15 cellular contexts compared by ENCODE assay signal in genomic region chr1:228014235-228014930, GRCh38. TPM values are rescaled to one million over a fixed set of nuclear protein-coding genes. Genes with fewer than 3 reads are reported as not detected.
DNase-seq lines count a peak whose midpoint lies in the region; ATAC-seq, FAIRE-seq and TF ChIP-seq lines count a peak whose summit lies in the region.
"Had no signal": no experiment of that assay in that cellular context is flagged by ENCODE, and none has a peak within 500 bp of the region (broad histone marks: within the 10 kb centered on the region; RNA-seq: fewer than 3 reads in every experiment).

No MANE protein-coding gene starts in this region.

- H3K4me2 ChIP-seq in keratinocyte (ENCODE audit: control insufficient read depth, extremely low read depth, insufficient read depth, low read depth, low read length) = peak overlapping the region; percentile 66

- H3K79me2 ChIP-seq in keratinocyte (ENCODE audit: control insufficient read depth, insufficient read depth, low read length) = no peaks in the 10 kb centered on the region

- intact Hi-C loops in cardiac septum (cut with DNase I) (no loop called here), Right ventricle myocardium inferior (cut with DNase I) (no loop called here)

- no peak for TF ChIP-seq CTCF in keratinocyte (optimal IDR thresholded peaks at IDR 0.05 in 1 of 3, IDR thresholded peaks at IDR 0.05 in 1 of 3, conservative IDR thresholded peaks at IDR 0.05 in 1 of 3; ENCODE audit: extremely low read depth in 1 of 3, insufficient read depth in 2 of 3, low read length in 3 of 3)

- no peaks in the 10 kb centered on the region for H4K20me1 ChIP-seq in keratinocyte (ENCODE audit: control insufficient read depth, extremely low read depth, insufficient read depth, low read length)

- H3K36me3 ChIP-seq in keratinocyte (ENCODE audit: control insufficient read depth in 2 of 2, extremely low read depth in 1 of 2, insufficient read depth in 2 of 2, low read length in 2 of 2) = no peaks in the 10 kb centered on the region
- H3K36me3 ChIP-seq: ascending aorta, vagina had no signal

- dilution Hi-C loops in keratinocyte (cut with MboI; ENCODE audit: extremely low pct_ligation_motif_present, low sequenced_read_pairs) = no loop called here

- no peak overlapping the region for H3K4me3 ChIP-seq in keratinocyte (ENCODE audit: control insufficient read depth in 2 of 3, extremely low read depth in 1 of 3, insufficient read depth in 2 of 3, low read depth in 1 of 3, low read length in 3 of 3)
- H3K4me3 ChIP-seq: ascending aorta, GM12878, vagina had no signal

- DNase-seq in cardiac septum (ENCODE audit: low spot score) = peak; percentile 75
- no peak for DNase-seq in Right ventricle myocardium inferior (ENCODE audit: missing footprints)
- DNase-seq in astrocyte of the hippocampus (ENCODE audit: low read depth, low spot score) = peak; percentile 87
- DNase-seq in keratinocyte (ENCODE audit: low read depth, low spot score) = peak; percentile 60
- DNase-seq in activated effector memory CD4-positive, alpha-beta T cell treated with anti-CD3 and anti-CD28 coated beads, Interleukin-2, amount 50 U/mL, for 16 hours = no peak
- no peak for DNase-seq in HT-29 (ENCODE audit: low spot score)
- DNase-seq: activated CD8-positive, alpha-beta T cell treated with anti-CD3 and anti-CD28 coated beads, Interleukin-2, amount 10 ng/mL, durations not matched to agents 7 days and 5 days; CD4-positive, CD25-positive, alpha-beta regulatory T cell; NCI-H524 had no signal

- peak overlapping the region; percentile 1 for H3K9ac ChIP-seq in keratinocyte (ENCODE audit: control insufficient read depth, extremely low read depth, insufficient read depth, low read length)

- H3K27me3 ChIP-seq in keratinocyte (ENCODE audit: control insufficient read depth, extremely low read depth, insufficient read depth, low read length) = peaks cover 17% of the 10 kb centered on the region
- H3K27me3 ChIP-seq: ascending aorta, vagina had no signal

- H3K4me1 ChIP-seq in keratinocyte (ENCODE audit: control insufficient read depth, extremely low read depth, insufficient read depth, low read length) = peaks cover 32% of the 10 kb centered on the region
- H3K4me1 ChIP-seq: ascending aorta, vagina had no signal

- H3K9me3 ChIP-seq in keratinocyte (ENCODE audit: control insufficient read depth, low read depth, low read length) = no peaks in the 10 kb centered on the region
- H3K9me3 ChIP-seq: ascending aorta, vagina had no signal

- no peaks in the 10 kb centered on the region for H3K9me1 ChIP-seq in keratinocyte (ENCODE audit: control insufficient read depth, extremely low read depth, insufficient read depth, low read length)

- ATAC-seq in Right ventricle myocardium inferior (no peak), GM21723 (IDR thresholded peaks at IDR 0.05; ENCODE audit: unreplicated experiment) (no peak), GM21381 (IDR thresholded peaks at IDR 0.05; ENCODE audit: unreplicated experiment) (no peak)
- ATAC-seq: activated CD8-positive, alpha-beta T cell treated with anti-CD3 and anti-CD28 coated beads, Interleukin-2, amount 10 ng/mL, durations not matched to agents 7 days and 5 days; GM12878 had no signal

- H3K27ac ChIP-seq in keratinocyte (ENCODE audit: control insufficient read depth, insufficient read depth, low read length) = peak overlapping the region; percentile 47
- H3K27ac ChIP-seq: ascending aorta, vagina had no signal

- H2AFZ ChIP-seq in keratinocyte (ENCODE audit: control insufficient read depth, low read length) = peak overlapping the region; percentile 16

- peak; percentile 87 for FAIRE-seq in keratinocyte (lab: Jason Lieb, UNC)
- FAIRE-seq: GM12878 had no signal

RNA-seq across cellular contexts. Expression of gene WNT3A, which starts 7.6 kb away (rescaled TPM):
- not detected for total RNA-seq in cardiac septum
- total RNA-seq in Right ventricle myocardium inferior = not detected
- polyA plus RNA-seq in keratinocyte = 0.07 to 0.15 TPM (median 0.07 TPM) in 3 replicates
- not detected for polyA plus RNA-seq in keratinocyte (2011; ENCODE audit: low read depth)
- 0.02 and 0.16 TPM in 2 replicates for polyA plus RNA-seq in keratinocyte (2011; cell fraction: cytosol; rRNA removed)
- polyA plus RNA-seq in keratinocyte (2011; cell fraction: nucleus; rRNA removed) = 0.19 and 0.35 TPM in 2 replicates
- polyA plus RNA-seq in keratinocyte (2012; ENCODE audit: low replicate concordance) = 0.08 TPM in 1 of 2 replicates, not detected in the other
- 0.06 to 0.13 TPM in 2 of 3 replicates, not detected in the other for polyA minus RNA-seq in keratinocyte
- polyA minus RNA-seq in keratinocyte (2011; cell fraction: cytosol; rRNA and poly(A)+ RNA removed) = not detected
- polyA minus RNA-seq in keratinocyte (2011; cell fraction: nucleus; rRNA and poly(A)+ RNA removed) = 0.32 TPM in 1 of 2 replicates, not detected in the other
- not detected in 2 replicates for total RNA-seq in HT-29 (2014; rRNA removed; shearing (Covaris generic))
- total RNA-seq: activated CD8-positive, alpha-beta T cell treated with anti-CD3 and anti-CD28 coated beads, Interleukin-2, amount 10 ng/mL, durations not matched to agents 7 days and 5 days; ascending aorta; CD4-positive, CD25-positive, alpha-beta regulatory T cell; GM12878; lung microvascular endothelial cell; vagina had no signal
- polyA plus RNA-seq: CD4-positive, CD25-positive, alpha-beta regulatory T cell had no signal

Comparison
In these comparisons a context has a peak if more than half of its experiments do, and no peak if none do; other contexts are left out.
1. DNase-seq: peak in cardiac septum (single experiment), astrocyte of the hippocampus (single experiment) and keratinocyte (single experiment); none in Right ventricle myocardium inferior (single experiment), activated effector memory CD4-positive, alpha-beta T cell treated with anti-CD3 and anti-CD28 coated beads, Interleukin-2, amount 50 U/mL, for 16 hours (single experiment) and HT-29 (single experiment).